9 cellular contexts compared by ENCODE assay signal in the genomic region with DNA sequence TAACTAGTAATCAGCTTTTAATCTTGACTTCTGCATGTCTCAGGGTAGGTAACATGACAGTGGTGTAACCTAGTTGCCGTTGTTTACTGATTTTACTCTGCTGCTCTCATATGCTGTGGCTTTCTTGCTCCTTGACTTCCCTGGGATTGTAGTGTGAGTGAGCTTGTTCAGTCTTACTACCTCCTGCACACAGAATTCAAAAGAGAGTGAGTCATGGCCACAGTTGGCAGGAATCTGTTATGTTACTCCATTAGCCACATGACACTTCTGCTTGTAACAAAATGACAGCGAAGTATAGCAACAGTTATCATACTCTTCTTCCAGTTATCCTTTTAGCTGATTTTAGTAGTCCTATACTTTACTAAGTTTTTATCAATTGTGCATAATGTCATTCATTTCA. TPM values are rescaled to one million over a fixed set of nuclear protein-coding genes. Genes with fewer than 3 reads are reported as not detected.
A peak's percentile ranks its signal among the peaks of the same experiment; 100 is the strongest.
DNase-seq lines count a peak whose midpoint lies in the region; ATAC-seq and TF ChIP-seq lines count a peak whose summit lies in the region.
"Had no signal": no experiment of that assay in that cellular context is flagged by ENCODE, and none has a peak within 500 bp of the region (broad histone marks: within the 10 kb centered on the region; RNA-seq: fewer than 3 reads in every experiment).

No MANE protein-coding gene starts in this region.

- H3K36me3 ChIP-seq in SJSA1 (peaks cover 22% of the 10 kb centered on the region), skeletal muscle tissue (ENCODE audit: control insufficient read depth in 3 of 3, insufficient read depth in 3 of 3, low read length in 3 of 3) (no peaks in the 10 kb centered on the region), endodermal cell (ENCODE audit: control insufficient read depth, insufficient read depth, low read length) (peaks cover 44% of the 10 kb centered on the region)

- no peak overlapping the region for H3K4me3 Mint-ChIP-seq in endodermal cell

- H3K4me1 ChIP-seq in SJSA1 (replicated peaks), result peaks cover 19% of the 10 kb centered on the region
- peaks cover 61 to 71% (median 68%) of the 10 kb centered on the region in 3 donors for H3K4me1 ChIP-seq in skeletal muscle tissue (ENCODE audit: control insufficient read depth in 3 of 3, insufficient read depth in 3 of 3, low read length in 3 of 3)
- H3K4me1 ChIP-seq in endodermal cell (ENCODE audit: control insufficient read depth, insufficient read depth, low read length), result no peaks in the 10 kb centered on the region

- no peaks in the 10 kb centered on the region for H3K27me3 ChIP-seq in SJSA1 (replicated peaks)
- H3K27me3 ChIP-seq in skeletal muscle tissue (ENCODE audit: control insufficient read depth in 3 of 3, insufficient read depth in 3 of 3, low read length in 3 of 3), result no peaks in the 10 kb centered on the region
- no peaks in the 10 kb centered on the region for H3K27me3 ChIP-seq in endodermal cell (ENCODE audit: control insufficient read depth, insufficient read depth, low read length, poor library complexity, severe bottlenecking)

- H3K27ac Mint-ChIP-seq in endodermal cell, result no peak overlapping the region

- no peak for TF ChIP-seq CTCF in endodermal cell (conservative IDR thresholded peaks at IDR 0.05)

- peaks cover 18% of the 10 kb centered on the region for H3K36me3 Mint-ChIP-seq in endodermal cell (ENCODE audit: low read depth)

- ATAC-seq in GM19463 (IDR thresholded peaks at IDR 0.05; ENCODE audit: unreplicated experiment), result no peak

- no peaks in the 10 kb centered on the region for H3K9me3 Mint-ChIP-seq in endodermal cell

- DNase-seq in DMS 273 (lab: John Stamatoyannopoulos, UW; ENCODE audit: unreplicated experiment) (peak; percentile 41), DMS 273 treated with DMSO at 0.1 percent for 48 hours (lab: John Stamatoyannopoulos, UW) (no peak), SJSA1 (ENCODE audit: low read depth in 1 of 2, low spot score in 2 of 2) (peak; percentile 80), globus pallidus (ENCODE audit: low spot score) (peak; percentile 73), endodermal cell (no peak)
- no peak for DNase-seq in stimulated activated naive CD4-positive, alpha-beta T cell (lab: John Stamatoyannopoulos, UW)

- peaks cover 43% of the 10 kb centered on the region for H3K4me1 Mint-ChIP-seq in endodermal cell

- 95 to 100% methylated on average over 1 to 2 of the region's 2 CpGs for WGBS in endodermal cell (ENCODE audit: insufficient coverage in 1 of 2, insufficient read length in 1 of 2), 2 experiments

- H3K27ac ChIP-seq in SJSA1, result peak overlapping the region; percentile 55
- peak overlapping the region; percentile 72 for H3K27ac ChIP-seq in skeletal muscle tissue (ENCODE audit: low read depth, low read length)
- H3K27ac ChIP-seq in endodermal cell (ENCODE audit: low read depth, low read length), result no peak overlapping the region
- H3K27ac ChIP-seq: 22Rv1 had no signal

- H3K27me3 Mint-ChIP-seq in endodermal cell (ENCODE audit: insufficient read depth), result no peaks in the 10 kb centered on the region

- H3K9me3 ChIP-seq in SJSA1 (replicated peaks) (no peaks in the 10 kb centered on the region), skeletal muscle tissue (ENCODE audit: control insufficient read depth in 3 of 3, low read length in 3 of 3) (no peaks in the 10 kb centered on the region), endodermal cell (ENCODE audit: control insufficient read depth, low read length) (no peaks in the 10 kb centered on the region)

- H3K4me3 ChIP-seq in SJSA1 (no peak overlapping the region), skeletal muscle tissue (ENCODE audit: low read length in 3 of 3) (peak overlapping the region in 2 of 3 donors; percentile 9 to 14), endodermal cell (ENCODE audit: low read length) (no peak overlapping the region)

- H3K9ac ChIP-seq in skeletal muscle tissue (ENCODE audit: low read depth in 1 of 3, low read length in 3 of 3) (peak overlapping the region in 2 of 3 donors; percentile 34 to 55), endodermal cell (ENCODE audit: extremely low read depth, low read length, poor library complexity, severe bottlenecking) (no peak overlapping the region)

RNA-seq across cellular contexts. Expression of gene TNRC6A, which starts 18.8 kb away (rescaled TPM):
- total RNA-seq in SJSA1 (2014; rRNA removed; shearing (Covaris generic)), result 17.1 and 26.8 TPM in 2 replicates
- total RNA-seq in skeletal muscle tissue (24.5 TPM), endodermal cell (10 to 100 TPM; 81.5 to 84.7 TPM)
- 48.8 TPM for polyA plus RNA-seq in endodermal cell (2013, experiment 1 of 2)
- 54.2 TPM for polyA plus RNA-seq in endodermal cell (2013, experiment 2 of 2)

Comparison
In these comparisons a context has a peak if more than half of its experiments do, and no peak if none do; other contexts are left out.
1. DNase-seq: peak in DMS 273 (single experiment), SJSA1 (2 of 2) and globus pallidus (single experiment); none in DMS 273 treated with DMSO at 0.1 percent for 48 hours (single experiment), stimulated activated naive CD4-positive, alpha-beta T cell (0 of 6) and endodermal cell (single experiment).
2. H3K4me3 ChIP-seq: peak in skeletal muscle tissue (2 of 3); none in SJSA1 (single experiment) and endodermal cell (single experiment).